Comparison of ENCODE assay signal across 1 cellular context in the genomic region with DNA sequence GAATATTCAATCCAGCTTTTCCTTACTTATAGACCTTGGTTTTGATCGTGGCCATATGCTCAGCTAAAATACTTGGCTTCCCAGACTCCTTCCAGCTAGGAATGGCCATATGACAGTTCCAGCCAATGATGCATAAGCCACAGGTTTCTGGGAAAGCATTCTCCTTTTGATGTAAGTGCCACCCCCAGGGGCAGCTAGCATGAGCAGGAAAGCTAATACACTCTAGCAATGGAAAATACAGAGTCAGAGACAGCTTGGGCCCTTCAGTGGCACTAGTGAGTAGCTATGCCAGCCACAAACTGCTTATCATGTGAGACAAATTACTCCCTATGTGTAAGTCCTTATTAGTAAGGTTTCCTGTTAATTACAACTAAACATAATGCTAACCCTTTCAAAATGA.
TF ChIP-seq lines count a peak whose summit lies in the region.

No MANE protein-coding gene starts in this region.

TF ChIP-seq in IMR-90, 13 proteins besides CTCF, POLR2A, EP300 and RAD21:
- TF ChIP-seq, protein P1, sequence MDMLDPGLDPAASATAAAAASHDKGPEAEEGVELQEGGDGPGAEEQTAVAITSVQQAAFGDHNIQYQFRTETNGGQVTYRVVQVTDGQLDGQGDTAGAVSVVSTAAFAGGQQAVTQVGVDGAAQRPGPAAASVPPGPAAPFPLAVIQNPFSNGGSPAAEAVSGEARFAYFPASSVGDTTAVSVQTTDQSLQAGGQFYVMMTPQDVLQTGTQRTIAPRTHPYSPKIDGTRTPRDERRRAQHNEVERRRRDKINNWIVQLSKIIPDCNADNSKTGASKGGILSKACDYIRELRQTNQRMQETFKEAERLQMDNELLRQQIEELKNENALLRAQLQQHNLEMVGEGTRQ (IDR thresholded peaks at IDR 0.05; ENCODE audit: low read depth, low read length) = peak; percentile 26; the same call in 1 of the 2 replicates
- TF ChIP-seq FOS (IDR thresholded peaks at IDR 0.05; ENCODE audit: low read depth, low read length) = no peak
TF ChIP-seq in IMR-90: peak in this region for 1.
